Comparison of ENCODE assay signal across 22 cellular contexts in genomic region chr7:88311675-88312036, GRCh38. TPM values are rescaled to one million over a fixed set of nuclear protein-coding genes. Genes with fewer than 3 reads are reported as not detected.
DNase-seq lines count a peak whose midpoint lies in the region; ATAC-seq and TF ChIP-seq lines count a peak whose summit lies in the region.
"Had no signal": no experiment of that assay in that cellular context is flagged by ENCODE, and none has a peak within 500 bp of the region (broad histone marks: within the 10 kb centered on the region; RNA-seq: fewer than 3 reads in every experiment).

No MANE protein-coding gene starts in this region.

- TF ChIP-seq POLR2A in stomach (IDR thresholded peaks at IDR 0.05): no peak

- WGBS in stomach, 5 donors: 45 to 58% (median 52%) methylated on average over 1 of the region's 1 CpG

- no peak for TF ChIP-seq EP300 in stomach (IDR thresholded peaks at IDR 0.05)

- H3K4me1 ChIP-seq in stomach: peaks cover 0 to 25% (median 6%) of the 10 kb centered on the region in 4 donors

- no peaks in the 10 kb centered on the region for H3K9me3 Mint-ChIP-seq in glutamatergic neuron (ENCODE audit: unreplicated experiment)
- H3K9me3 Mint-ChIP-seq: central memory CD8-positive, alpha-beta T cell; naive thymus-derived CD4-positive, alpha-beta T cell had no signal

- H3K4me3 ChIP-seq in astrocyte of the spinal cord (ENCODE audit: low read depth, low read length) (no peak overlapping the region), stomach (no peak overlapping the region)
- H3K4me3 ChIP-seq: K562, lung, ovary had no signal

- intact Hi-C loops in stomach (cut with DNase I; ENCODE audit: low total_unique reads): no loop called here

- no peaks in the 10 kb centered on the region for H3K27me3 ChIP-seq in stomach
- H3K27me3 ChIP-seq: ovary had no signal

- peaks cover 4% of the 10 kb centered on the region for H3K27me3 Mint-ChIP-seq in glutamatergic neuron (ENCODE audit: unreplicated experiment)

- in situ Hi-C loops in astrocyte of the spinal cord (cut with HindIII; ENCODE audit: low sequenced_read_pairs): no loop called here

- H3K4me3 Mint-ChIP-seq in glutamatergic neuron (ENCODE audit: unreplicated experiment): no peak overlapping the region
- H3K4me3 Mint-ChIP-seq: central memory CD8-positive, alpha-beta T cell; naive thymus-derived CD4-positive, alpha-beta T cell had no signal

- H3K27ac Mint-ChIP-seq in glutamatergic neuron (ENCODE audit: unreplicated experiment): no peak overlapping the region
- H3K27ac Mint-ChIP-seq: naive thymus-derived CD4-positive, alpha-beta T cell had no signal

- peak overlapping the region in 4 of 5 donors; percentile 1 to 50 (median 20) for H3K27ac ChIP-seq in stomach
- H3K27ac ChIP-seq: ovary had no signal

- no peaks in the 10 kb centered on the region for H3K9me3 ChIP-seq in stomach
- H3K9me3 ChIP-seq: ovary had no signal

- no peaks in the 10 kb centered on the region for H3K4me1 Mint-ChIP-seq in glutamatergic neuron (ENCODE audit: low read depth, unreplicated experiment)
- H3K4me1 Mint-ChIP-seq: central memory CD8-positive, alpha-beta T cell had no signal

- no peaks in the 10 kb centered on the region for H3K36me3 ChIP-seq in stomach
- H3K36me3 ChIP-seq: ovary had no signal

- TF ChIP-seq CTCF in astrocyte of the spinal cord (IDR thresholded peaks at IDR 0.05; ENCODE audit: low read depth, low read length) (no peak), stomach (IDR thresholded peaks at IDR 0.05) (no peak), glutamatergic neuron (IDR thresholded peaks at IDR 0.05; ENCODE audit: partially characterized antibody, unreplicated experiment) (no peak)

- DNase-seq in NCI-H2029 (lab: John Stamatoyannopoulos, UW): peak; percentile 0
- peak; percentile 12 for DNase-seq in astrocyte of the spinal cord (ENCODE audit: low read depth, low spot score)
- no peak for DNase-seq in left lobe of liver (ENCODE audit: low spot score)
- no peak for DNase-seq in stomach
- no peak for DNase-seq in glutamatergic neuron
- DNase-seq in D341Med (ENCODE audit: low spot score): no peak
- DNase-seq: activated gamma-delta T cell; AML-193; effector CD4-positive, alpha-beta T cell; naive thymus-derived CD4-positive, alpha-beta T cell; NCI-H2081 treated with DMSO at 0.1 percent for 48 hours; NCI-H510A treated with DMSO at 0.1 percent for 48 hours; SIG-M5; stimulated activated CD4-positive, alpha-beta T cell treated with anti-CD3 and anti-CD28 coated beads, Interleukin-4, amount 100 ng/mL, for 4 hours had no signal

- peak; percentile 74 for ATAC-seq in left lobe of liver
- no peak for ATAC-seq in GM19467 (IDR thresholded peaks at IDR 0.05; ENCODE audit: unreplicated experiment)
- no peak for ATAC-seq in HG02588 (IDR thresholded peaks at IDR 0.05; ENCODE audit: unreplicated experiment)
- ATAC-seq: naive thymus-derived CD4-positive, alpha-beta T cell had no signal

- H3K36me3 Mint-ChIP-seq in glutamatergic neuron (ENCODE audit: unreplicated experiment): no peaks in the 10 kb centered on the region
- H3K36me3 Mint-ChIP-seq: naive thymus-derived CD4-positive, alpha-beta T cell had no signal

RNA-seq across cellular contexts. Expression of gene STEAP4, which starts 5.0 kb away (rescaled TPM):
- total RNA-seq in left lobe of liver (28.3 TPM), stomach (10 to 100 TPM in 2 of 5 donors, 1 to 10 TPM in 3; 1.8 to 14.5 (median 3.1) TPM), glutamatergic neuron (ENCODE audit: unreplicated experiment) (not detected)
- 1 to 10 TPM; 1.5 to 2.4 (median 2.3) TPM for polyA plus RNA-seq in stomach
- total RNA-seq: glomerular endothelial cell; T-helper 1 cell treated with Interleukin-12 subunit alpha and Interleukin-12 subunit beta and Interleukin-4 antibody, amounts not matched to agents 30 ng/mL and 1 ng/mL, for 36 hours had no signal
- polyA plus RNA-seq: K562; naive thymus-derived CD4-positive, alpha-beta T cell had no signal

Comparison
In these comparisons a context has a peak if more than half of its experiments do, and no peak if none do; other contexts are left out.
1. DNase-seq: peak in NCI-H2029 (single experiment) and astrocyte of the spinal cord (single experiment); none in left lobe of liver (single experiment), stomach (single experiment), glutamatergic neuron (single experiment) and D341Med (single experiment).